In the genomic region with DNA sequence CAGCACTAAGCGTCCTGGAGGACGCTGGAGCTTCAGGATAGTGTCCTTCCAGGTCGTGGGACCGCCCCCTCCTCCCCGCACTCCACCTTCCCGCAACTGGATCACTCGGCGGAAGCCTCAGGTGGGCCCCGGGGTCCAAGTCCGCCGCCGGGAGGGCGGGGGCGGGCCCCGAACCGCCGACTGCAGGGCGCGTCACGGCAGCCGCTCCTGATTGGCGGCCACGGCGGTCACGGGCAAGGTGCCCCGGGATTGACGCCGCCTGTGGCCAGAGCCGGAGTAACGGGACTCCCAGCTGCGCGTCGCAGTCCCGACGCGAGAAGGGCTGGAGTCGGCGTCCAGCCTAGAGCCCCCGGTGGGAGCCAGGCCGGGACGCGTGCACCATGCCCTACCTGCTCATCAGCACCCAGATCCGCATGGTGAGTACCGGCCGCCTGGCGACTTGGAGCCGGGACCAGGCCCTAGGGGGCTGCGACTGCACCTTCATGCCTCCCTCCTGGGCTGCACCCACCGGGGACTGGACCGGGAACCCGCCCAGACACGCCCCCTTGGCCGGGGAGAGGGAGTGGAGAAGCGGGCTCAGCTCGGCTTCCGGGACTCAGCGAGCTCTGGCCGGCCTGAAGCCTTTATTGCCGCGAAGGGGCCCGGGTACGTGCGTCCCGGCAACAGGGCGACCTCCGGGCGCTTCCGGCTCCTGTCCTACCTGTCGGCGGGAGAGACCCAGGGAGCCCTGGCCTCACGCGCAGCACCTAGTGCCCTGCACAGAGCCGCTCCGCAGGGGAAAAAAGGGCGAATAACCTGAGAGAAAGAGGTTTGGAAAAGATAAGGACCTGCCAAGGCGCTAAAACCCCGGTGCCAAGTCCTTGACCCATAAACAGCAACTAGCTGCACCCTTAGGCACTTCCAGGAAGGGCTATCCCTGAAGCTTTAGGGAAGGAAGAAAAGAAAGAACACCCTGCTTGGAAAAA, we compare ENCODE assay signal across 1 cellular context.
TF ChIP-seq lines count a peak whose summit lies in the region.

A gene (plus strand): TSS at position 268 of the 965 bp plus-strand sequence. CDS start 113 bp downstream, at position 381.

TF ChIP-seq in HepG2, 621 proteins besides CTCF, POLR2A, EP300 and RAD21 (continued from another document):
- TF ChIP-seq, protein P1, sequence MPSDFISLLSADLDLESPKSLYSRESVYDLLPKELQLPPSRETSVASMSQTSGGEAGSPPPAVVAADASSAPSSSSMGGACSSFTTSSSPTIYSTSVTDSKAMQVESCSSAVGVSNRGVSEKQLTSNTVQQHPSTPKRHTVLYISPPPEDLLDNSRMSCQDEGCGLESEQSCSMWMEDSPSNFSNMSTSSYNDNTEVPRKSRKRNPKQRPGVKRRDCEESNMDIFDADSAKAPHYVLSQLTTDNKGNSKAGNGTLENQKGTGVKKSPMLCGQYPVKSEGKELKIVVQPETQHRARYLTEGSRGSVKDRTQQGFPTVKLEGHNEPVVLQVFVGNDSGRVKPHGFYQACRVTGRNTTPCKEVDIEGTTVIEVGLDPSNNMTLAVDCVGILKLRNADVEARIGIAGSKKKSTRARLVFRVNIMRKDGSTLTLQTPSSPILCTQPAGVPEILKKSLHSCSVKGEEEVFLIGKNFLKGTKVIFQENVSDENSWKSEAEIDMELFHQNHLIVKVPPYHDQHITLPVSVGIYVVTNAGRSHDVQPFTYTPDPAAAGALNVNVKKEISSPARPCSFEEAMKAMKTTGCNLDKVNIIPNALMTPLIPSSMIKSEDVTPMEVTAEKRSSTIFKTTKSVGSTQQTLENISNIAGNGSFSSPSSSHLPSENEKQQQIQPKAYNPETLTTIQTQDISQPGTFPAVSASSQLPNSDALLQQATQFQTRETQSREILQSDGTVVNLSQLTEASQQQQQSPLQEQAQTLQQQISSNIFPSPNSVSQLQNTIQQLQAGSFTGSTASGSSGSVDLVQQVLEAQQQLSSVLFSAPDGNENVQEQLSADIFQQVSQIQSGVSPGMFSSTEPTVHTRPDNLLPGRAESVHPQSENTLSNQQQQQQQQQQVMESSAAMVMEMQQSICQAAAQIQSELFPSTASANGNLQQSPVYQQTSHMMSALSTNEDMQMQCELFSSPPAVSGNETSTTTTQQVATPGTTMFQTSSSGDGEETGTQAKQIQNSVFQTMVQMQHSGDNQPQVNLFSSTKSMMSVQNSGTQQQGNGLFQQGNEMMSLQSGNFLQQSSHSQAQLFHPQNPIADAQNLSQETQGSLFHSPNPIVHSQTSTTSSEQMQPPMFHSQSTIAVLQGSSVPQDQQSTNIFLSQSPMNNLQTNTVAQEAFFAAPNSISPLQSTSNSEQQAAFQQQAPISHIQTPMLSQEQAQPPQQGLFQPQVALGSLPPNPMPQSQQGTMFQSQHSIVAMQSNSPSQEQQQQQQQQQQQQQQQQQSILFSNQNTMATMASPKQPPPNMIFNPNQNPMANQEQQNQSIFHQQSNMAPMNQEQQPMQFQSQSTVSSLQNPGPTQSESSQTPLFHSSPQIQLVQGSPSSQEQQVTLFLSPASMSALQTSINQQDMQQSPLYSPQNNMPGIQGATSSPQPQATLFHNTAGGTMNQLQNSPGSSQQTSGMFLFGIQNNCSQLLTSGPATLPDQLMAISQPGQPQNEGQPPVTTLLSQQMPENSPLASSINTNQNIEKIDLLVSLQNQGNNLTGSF (CRISPR knock-in tag; IDR thresholded peaks at IDR 0.05), result 0 out of 2 replicates have a peak, but pooled peaks have one; percentile 18
- TF ChIP-seq TARDBP (CRISPR knock-in tag; IDR thresholded peaks at IDR 0.05), result 0 out of 2 replicates have a peak, but pooled peaks have one; percentile 16
- TF ChIP-seq, protein P2, sequence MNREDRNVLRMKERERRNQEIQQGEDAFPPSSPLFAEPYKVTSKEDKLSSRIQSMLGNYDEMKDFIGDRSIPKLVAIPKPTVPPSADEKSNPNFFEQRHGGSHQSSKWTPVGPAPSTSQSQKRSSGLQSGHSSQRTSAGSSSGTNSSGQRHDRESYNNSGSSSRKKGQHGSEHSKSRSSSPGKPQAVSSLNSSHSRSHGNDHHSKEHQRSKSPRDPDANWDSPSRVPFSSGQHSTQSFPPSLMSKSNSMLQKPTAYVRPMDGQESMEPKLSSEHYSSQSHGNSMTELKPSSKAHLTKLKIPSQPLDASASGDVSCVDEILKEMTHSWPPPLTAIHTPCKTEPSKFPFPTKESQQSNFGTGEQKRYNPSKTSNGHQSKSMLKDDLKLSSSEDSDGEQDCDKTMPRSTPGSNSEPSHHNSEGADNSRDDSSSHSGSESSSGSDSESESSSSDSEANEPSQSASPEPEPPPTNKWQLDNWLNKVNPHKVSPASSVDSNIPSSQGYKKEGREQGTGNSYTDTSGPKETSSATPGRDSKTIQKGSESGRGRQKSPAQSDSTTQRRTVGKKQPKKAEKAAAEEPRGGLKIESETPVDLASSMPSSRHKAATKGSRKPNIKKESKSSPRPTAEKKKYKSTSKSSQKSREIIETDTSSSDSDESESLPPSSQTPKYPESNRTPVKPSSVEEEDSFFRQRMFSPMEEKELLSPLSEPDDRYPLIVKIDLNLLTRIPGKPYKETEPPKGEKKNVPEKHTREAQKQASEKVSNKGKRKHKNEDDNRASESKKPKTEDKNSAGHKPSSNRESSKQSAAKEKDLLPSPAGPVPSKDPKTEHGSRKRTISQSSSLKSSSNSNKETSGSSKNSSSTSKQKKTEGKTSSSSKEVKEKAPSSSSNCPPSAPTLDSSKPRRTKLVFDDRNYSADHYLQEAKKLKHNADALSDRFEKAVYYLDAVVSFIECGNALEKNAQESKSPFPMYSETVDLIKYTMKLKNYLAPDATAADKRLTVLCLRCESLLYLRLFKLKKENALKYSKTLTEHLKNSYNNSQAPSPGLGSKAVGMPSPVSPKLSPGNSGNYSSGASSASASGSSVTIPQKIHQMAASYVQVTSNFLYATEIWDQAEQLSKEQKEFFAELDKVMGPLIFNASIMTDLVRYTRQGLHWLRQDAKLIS (CRISPR knock-in tag; IDR thresholded peaks at IDR 0.05), result peak; percentile 52; the same call in 1 of the 2 replicates
- TF ChIP-seq POGZ (CRISPR knock-in tag; IDR thresholded peaks at IDR 0.05), result peak; percentile 18; the same call in 1 of the 2 replicates
- TF ChIP-seq, protein P3, sequence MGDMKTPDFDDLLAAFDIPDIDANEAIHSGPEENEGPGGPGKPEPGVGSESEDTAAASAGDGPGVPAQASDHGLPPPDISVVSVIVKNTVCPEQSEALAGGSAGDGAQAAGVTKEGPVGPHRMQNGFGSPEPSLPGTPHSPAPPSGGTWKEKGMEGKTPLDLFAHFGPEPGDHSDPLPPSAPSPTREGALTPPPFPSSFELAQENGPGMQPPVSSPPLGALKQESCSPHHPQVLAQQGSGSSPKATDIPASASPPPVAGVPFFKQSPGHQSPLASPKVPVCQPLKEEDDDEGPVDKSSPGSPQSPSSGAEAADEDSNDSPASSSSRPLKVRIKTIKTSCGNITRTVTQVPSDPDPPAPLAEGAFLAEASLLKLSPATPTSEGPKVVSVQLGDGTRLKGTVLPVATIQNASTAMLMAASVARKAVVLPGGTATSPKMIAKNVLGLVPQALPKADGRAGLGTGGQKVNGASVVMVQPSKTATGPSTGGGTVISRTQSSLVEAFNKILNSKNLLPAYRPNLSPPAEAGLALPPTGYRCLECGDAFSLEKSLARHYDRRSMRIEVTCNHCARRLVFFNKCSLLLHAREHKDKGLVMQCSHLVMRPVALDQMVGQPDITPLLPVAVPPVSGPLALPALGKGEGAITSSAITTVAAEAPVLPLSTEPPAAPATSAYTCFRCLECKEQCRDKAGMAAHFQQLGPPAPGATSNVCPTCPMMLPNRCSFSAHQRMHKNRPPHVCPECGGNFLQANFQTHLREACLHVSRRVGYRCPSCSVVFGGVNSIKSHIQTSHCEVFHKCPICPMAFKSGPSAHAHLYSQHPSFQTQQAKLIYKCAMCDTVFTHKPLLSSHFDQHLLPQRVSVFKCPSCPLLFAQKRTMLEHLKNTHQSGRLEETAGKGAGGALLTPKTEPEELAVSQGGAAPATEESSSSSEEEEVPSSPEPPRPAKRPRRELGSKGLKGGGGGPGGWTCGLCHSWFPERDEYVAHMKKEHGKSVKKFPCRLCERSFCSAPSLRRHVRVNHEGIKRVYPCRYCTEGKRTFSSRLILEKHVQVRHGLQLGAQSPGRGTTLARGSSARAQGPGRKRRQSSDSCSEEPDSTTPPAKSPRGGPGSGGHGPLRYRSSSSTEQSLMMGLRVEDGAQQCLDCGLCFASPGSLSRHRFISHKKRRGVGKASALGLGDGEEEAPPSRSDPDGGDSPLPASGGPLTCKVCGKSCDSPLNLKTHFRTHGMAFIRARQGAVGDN (CRISPR knock-in tag; IDR thresholded peaks at IDR 0.05), result peak; percentile 93
